In the genomic region with DNA sequence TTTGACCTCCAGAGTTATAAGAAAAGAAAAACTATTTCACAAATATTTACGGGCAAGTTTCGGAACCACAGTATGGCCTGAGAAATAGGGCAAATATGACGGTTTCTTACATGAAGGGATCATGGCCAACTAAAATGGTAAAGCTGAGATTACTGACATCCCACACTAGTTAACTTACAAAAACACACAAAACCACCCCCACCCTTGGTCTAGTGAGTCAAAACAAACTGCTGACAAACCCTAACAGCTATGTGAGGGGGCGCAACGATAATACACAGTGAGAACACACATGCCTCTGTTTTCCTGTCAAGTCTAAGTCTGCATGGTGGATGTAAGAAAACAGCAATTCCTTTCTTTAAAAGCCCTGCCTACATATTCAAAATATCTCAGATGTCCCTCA, we compare ENCODE assay signal across 8 cellular contexts. TPM values are rescaled to one million over a fixed set of nuclear protein-coding genes. Genes with fewer than 3 reads are reported as not detected.
DNase-seq lines count a peak whose midpoint lies in the region; ATAC-seq and TF ChIP-seq lines count a peak whose summit lies in the region.

No MANE protein-coding gene starts in this region.

- no peak overlapping the region for H3K4me3 Mint-ChIP-seq in mesothelial cell of epicardium
- no peak overlapping the region for H3K4me3 Mint-ChIP-seq in CD14-positive monocyte

- H3K27me3 Mint-ChIP-seq in mesothelial cell of epicardium (ENCODE audit: low read depth) (no peaks in the 10 kb centered on the region), CD14-positive monocyte (ENCODE audit: low read depth in 3 of 3) (no peaks in the 10 kb centered on the region)

- peak overlapping the region; percentile 25 for H3K27ac Mint-ChIP-seq in mesothelial cell of epicardium
- H3K27ac Mint-ChIP-seq in CD14-positive monocyte = no peak overlapping the region

- peaks cover 1% of the 10 kb centered on the region for H3K9me3 Mint-ChIP-seq in mesothelial cell of epicardium
- peaks cover 0 to 2% (median 0%) of the 10 kb centered on the region in 7 donors for H3K9me3 Mint-ChIP-seq in CD14-positive monocyte

- no peaks in the 10 kb centered on the region for H3K4me1 ChIP-seq in aorta (ENCODE audit: control insufficient read depth in 1 of 2, insufficient read depth in 2 of 2, low read length in 2 of 2)

- H3K4me3 ChIP-seq in aorta (ENCODE audit: low read length in 2 of 2) = no peak overlapping the region

- no peak overlapping the region for H3K27ac ChIP-seq in aorta (ENCODE audit: low read depth in 1 of 2, low read length in 2 of 2)

- H3K36me3 Mint-ChIP-seq in mesothelial cell of epicardium (peaks cover 35% of the 10 kb centered on the region), CD14-positive monocyte (peaks cover 7 to 19% of the 10 kb centered on the region in 2 donors)

- no peaks in the 10 kb centered on the region for H3K9me3 ChIP-seq in aorta (ENCODE audit: control insufficient read depth, low read length)

- ATAC-seq in GM18867 (IDR thresholded peaks at IDR 0.05; ENCODE audit: unreplicated experiment) (peak; percentile 45), HG02763 (IDR thresholded peaks at IDR 0.05; ENCODE audit: unreplicated experiment) (peak; percentile 45), aorta (ENCODE audit: low FRiP score) (no peak)

- WGBS in aorta, 2 donors = 44 to 55% methylated on average over 5 of the region's 5 CpGs

- intact Hi-C loops in CD14-positive monocyte (cut with micrococcal nuclease) = no loop called here
- intact Hi-C loops in aorta (cut with DNase I) = no loop called here

- H3K36me3 ChIP-seq in aorta (ENCODE audit: control insufficient read depth in 1 of 2, insufficient read depth in 2 of 2, low read length in 1 of 2) = no peaks in the 10 kb centered on the region

- H3K4me1 Mint-ChIP-seq in mesothelial cell of epicardium (peaks cover 33% of the 10 kb centered on the region), CD14-positive monocyte (peaks cover 5% of the 10 kb centered on the region)

- no peaks in the 10 kb centered on the region for H3K27me3 ChIP-seq in aorta (ENCODE audit: control insufficient read depth in 1 of 2, insufficient read depth in 2 of 2, low read length in 1 of 2)

- TF ChIP-seq CTCF in mesothelial cell of epicardium (IDR thresholded peaks at IDR 0.05; ENCODE audit: unreplicated experiment) = no peak
- no peak for TF ChIP-seq CTCF in CD14-positive monocyte (IDR thresholded peaks at IDR 0.05)

- DNase-seq in activated naive CD4-positive, alpha-beta T cell treated with anti-CD3 and anti-CD28 coated beads, Interleukin-2, amount 50 U/mL, for 16 hours = peak; percentile 41
- DNase-seq in mesothelial cell of epicardium (ENCODE audit: low spot score in 2 of 2, unreplicated experiment in 2 of 2) (no peak), CD14-positive monocyte (ENCODE audit: low spot score) (no peak), hippocampal formation (lab: John Stamatoyannopoulos, UW) (no peak), aorta (no peak), NOMO-1 (lab: John Stamatoyannopoulos, UW; ENCODE audit: unreplicated experiment in 2 of 2) (no peak)

RNA-seq across cellular contexts. Expression of gene CBLB, which starts 32.3 kb away (rescaled TPM):
- total RNA-seq in mesothelial cell of epicardium = 101 to 116 TPM (median 108 TPM) in 3 replicates
- polyA plus RNA-seq in CD14-positive monocyte = 1 to 10 TPM; 1.6 to 3.6 TPM
- total RNA-seq in aorta = 100 to 1,000 TPM in 1 of 2 donors, 10 to 100 TPM in 1; 93.3 to 126 TPM
- 10 to 100 TPM in 1 of 2 donors, 1 to 10 TPM in 1; 3.3 to 15.0 TPM for polyA plus RNA-seq in aorta
